Comparison of ENCODE assay signal across 18 cellular contexts in the genomic region with DNA sequence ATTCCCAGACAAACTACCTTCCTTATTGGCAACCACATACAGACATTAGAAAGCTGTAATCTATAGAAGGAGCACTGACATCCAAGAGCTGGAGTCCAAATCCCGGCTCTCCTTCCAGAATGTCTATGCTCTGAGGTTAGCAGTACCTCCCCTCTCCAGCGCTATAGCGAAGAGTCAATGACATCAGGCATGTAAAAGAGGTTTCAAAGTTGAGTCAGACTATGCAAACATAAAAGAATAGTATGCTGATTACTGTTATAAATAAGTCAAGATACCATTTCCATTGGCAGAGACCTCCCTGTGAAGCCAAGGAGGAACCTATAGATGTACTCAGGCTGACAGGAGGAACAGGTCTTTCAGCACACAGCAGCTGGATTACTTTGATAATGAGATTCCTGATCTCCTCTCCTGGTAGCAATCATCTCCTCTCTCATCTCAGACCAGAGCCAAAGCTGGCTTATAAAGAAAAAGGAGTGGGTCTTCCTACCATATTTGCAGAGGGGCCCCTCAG.
"Had no signal": no experiment of that assay in that cellular context is flagged by ENCODE, and none has a peak within 500 bp of the region (broad histone marks: within the 10 kb centered on the region; RNA-seq: fewer than 3 reads in every experiment).

No MANE protein-coding gene starts in this region.

- H3K9me3 ChIP-seq: neutrophil, ovary, psoas muscle, right atrium auricular region, thyroid gland had no signal

- H3K27ac Mint-ChIP-seq: activated naive CD4-positive, alpha-beta T cell treated with anti-CD3 and anti-CD28 coated beads, Interleukin-2, amount 50 U/mL, for 24 hours; activated T-cell treated with anti-CD3 and anti-CD28 coated beads, Interleukin-2, amount 50 U/mL, for 72 hours; nephron had no signal

- ATAC-seq: heart right ventricle, left cardiac atrium, psoas muscle had no signal

- H3K27ac ChIP-seq: heart right ventricle, neutrophil, ovary, psoas muscle, right atrium auricular region, thyroid gland, VCaP had no signal

- H3K36me3 ChIP-seq: heart right ventricle, neutrophil, ovary, right atrium auricular region, thyroid gland had no signal

- H3K4me3 Mint-ChIP-seq: activated naive CD4-positive, alpha-beta T cell treated with anti-CD3 and anti-CD28 coated beads, Interleukin-2, amount 50 U/mL, for 24 hours; activated T-cell treated with anti-CD3 and anti-CD28 coated beads, Interleukin-2, amount 50 U/mL, for 72 hours; nephron had no signal

- H3K27me3 Mint-ChIP-seq: activated naive CD4-positive, alpha-beta T cell treated with anti-CD3 and anti-CD28 coated beads, Interleukin-2, amount 50 U/mL, for 24 hours had no signal

- H3K27me3 ChIP-seq: heart right ventricle, neutrophil, ovary, right atrium auricular region, thyroid gland had no signal

- DNase-seq: activated CD4-positive, alpha-beta T cell treated with anti-CD3 and anti-CD28 coated beads, Interleukin-2, amount 50 U/mL, for 4 hours; activated gamma-delta T cell treated with Interleukin-2 at 50 U/mL for 16 hours; activated T-cell treated with anti-CD3 and anti-CD28 coated beads, Interleukin-2, amount 50 U/mL, for 72 hours; cortex of kidney; heart right ventricle; islet precursor cell; left cardiac atrium; ovary; psoas muscle; stimulated activated CD4-positive, alpha-beta T cell treated with anti-CD3 and anti-CD28 coated beads, Interleukin-4, amount 100 ng/mL, for 24 hours; stimulated activated naive CD4-positive, alpha-beta T cell treated with Interleukin-2 at 50 U/mL for 16 hours; substantia nigra; thyroid gland had no signal

- H3K9me3 Mint-ChIP-seq: activated naive CD4-positive, alpha-beta T cell treated with anti-CD3 and anti-CD28 coated beads, Interleukin-2, amount 50 U/mL, for 24 hours; activated T-cell treated with anti-CD3 and anti-CD28 coated beads, Interleukin-2, amount 50 U/mL, for 72 hours; nephron had no signal

- H3K4me3 ChIP-seq: heart right ventricle, ovary, psoas muscle, right atrium auricular region, thyroid gland had no signal
